8 cellular contexts compared by ENCODE assay signal in genomic region chr2:41869542-41870256, GRCh38.
DNase-seq lines count a peak whose midpoint lies in the region; ATAC-seq and TF ChIP-seq lines count a peak whose summit lies in the region.

No MANE protein-coding gene starts in this region.

- 17% methylated on average over 3 of the region's 3 CpGs for WGBS in SK-N-SH (ENCODE audit: low lambda C conversion rate)
- WGBS in upper lobe of left lung, 2 donors = 29 to 38% methylated on average over 3 of the region's 3 CpGs

- no peaks in the 10 kb centered on the region for H3K79me2 ChIP-seq in SK-N-SH (ENCODE audit: insufficient read depth)

- TF ChIP-seq EP300 in SK-N-SH (IDR thresholded peaks at IDR 0.05; ENCODE audit: borderline replicate concordance in 1 of 2, low read depth in 1 of 2, low read length in 1 of 2) = 0 out of 4 replicates have a peak, but pooled peaks of 1 of the 2 experiments have one; percentile 16
- no peak for TF ChIP-seq EP300 in upper lobe of left lung (IDR thresholded peaks at IDR 0.05)

- POLR2A ChIA-PET in AG04449 (lab: Yijun Ruan, JAX) (no interaction called here), SK-N-SH (lab: Yijun Ruan, JAX) (interaction anchor here (0.9 to 3.1 kb wide), 10 partner anchors 16 to 218 kb away, joined by 3 to 38 read pairs (median 4); partner anchors contain the start of gene PKDCC)

- no peaks in the 10 kb centered on the region for H4K20me1 ChIP-seq in SK-N-SH (ENCODE audit: insufficient read depth)

- H3K4me3 ChIP-seq in AG04449 (ENCODE audit: low read depth, low read length) (no peak overlapping the region), SK-N-SH (ENCODE audit: low read depth in 2 of 2, low read length in 1 of 2) (no peak overlapping the region; a peak in 1 of 4 replicates), upper lobe of left lung (no peak overlapping the region)

- H3K27me3 ChIP-seq in SK-N-SH (ENCODE audit: insufficient read depth) = no peaks in the 10 kb centered on the region
- H3K27me3 ChIP-seq in upper lobe of left lung = no peaks in the 10 kb centered on the region

- H3K36me3 ChIP-seq in SK-N-SH (replicated peaks in 1 of 2; ENCODE audit: control insufficient read depth in 1 of 2, insufficient read depth in 2 of 2, low read length in 1 of 2) (no peaks in the 10 kb centered on the region), upper lobe of left lung (no peaks in the 10 kb centered on the region)

- no peaks in the 10 kb centered on the region for H3F3A ChIP-seq in SK-N-SH (replicated peaks; ENCODE audit: insufficient read depth)

- H3K9me2 ChIP-seq in SK-N-SH = no peaks in the 10 kb centered on the region

- peaks cover 0 to 26% of the 10 kb centered on the region in 2 experiments; a peak in 3 of 4 replicates for H3K4me1 ChIP-seq in SK-N-SH (ENCODE audit: control insufficient read depth in 1 of 2, insufficient read depth in 2 of 2, low read depth in 1 of 2, low read length in 1 of 2)
- peaks cover 0 to 5% (median 0%) of the 10 kb centered on the region in 4 donors for H3K4me1 ChIP-seq in upper lobe of left lung

- TF ChIP-seq RAD21 in SK-N-SH (IDR thresholded peaks at IDR 0.05; ENCODE audit: low read length) = peak; percentile 100

- H2AFZ ChIP-seq in SK-N-SH (ENCODE audit: low read depth) = no peak overlapping the region

- peak overlapping the region in 1 of 2 experiments; percentile 39; a peak in 1 of 4 replicates for H3K27ac ChIP-seq in SK-N-SH (ENCODE audit: low read depth in 2 of 2, low read length in 1 of 2)
- H3K27ac ChIP-seq in upper lobe of left lung = no peak overlapping the region

- no peaks in the 10 kb centered on the region for H3K9me3 ChIP-seq in SK-N-SH
- no peaks in the 10 kb centered on the region for H3K9me3 ChIP-seq in upper lobe of left lung

- ATAC-seq in GM18502 (IDR thresholded peaks at IDR 0.05; ENCODE audit: poor library complexity, unreplicated experiment) (peak; percentile 80), upper lobe of left lung (ENCODE audit: low FRiP score in 2 of 2) (peak; percentile 65 to 90)

- no peak for DNase-seq in AG04449 (ENCODE audit: low read depth, low spot score)
- DNase-seq in HPDE6-E6E7 (ENCODE audit: extremely low spot score) = peak; percentile 54
- peak; percentile 86 for DNase-seq in SK-N-SH
- DNase-seq in activated naive CD4-positive, alpha-beta T cell treated with Interleukin-2 at 50 U/mL for 16 hours = peak; percentile 75
- DNase-seq in glomerular visceral epithelial cell (ENCODE audit: extremely low spot score) = peak; percentile 62
- peak; percentile 65 for DNase-seq in pons (ENCODE audit: low spot score)
- DNase-seq in upper lobe of left lung = peak in 1 of 2 donors; percentile 52

- H3K4me2 ChIP-seq in SK-N-SH = no peak overlapping the region

- no peak overlapping the region for H3K9ac ChIP-seq in SK-N-SH

- CTCF ChIA-PET in AG04449 (lab: Yijun Ruan, JAX) (interaction anchor here (0.6 to 20.1 kb wide), 47 partner anchors 9 to 461 kb away, joined by 3 to 1155 read pairs (median 5); partner anchors contain the start of gene PKDCC), SK-N-SH (lab: Yijun Ruan, JAX) (interaction anchor here (0.5 to 18.0 kb wide), 95 partner anchors 9 to 570 kb away, joined by 3 to 897 read pairs (median 4); partner anchors contain the start of genes EML4 and PKDCC)

- TF ChIP-seq POLR2A in upper lobe of left lung (IDR thresholded peaks at IDR 0.05) = no peak

- TF ChIP-seq CTCF in AG04449 (IDR thresholded peaks at IDR 0.05; ENCODE audit: insufficient read depth, low read length, missing control alignments) (peak; percentile 87), SK-N-SH (IDR thresholded peaks at IDR 0.05) (peak; percentile 91), upper lobe of left lung (IDR thresholded peaks at IDR 0.05) (peak; percentile 63 to 83 (median 78))

TF ChIP-seq in SK-N-SH, 30 proteins besides CTCF, POLR2A, EP300 and RAD21:
- TF ChIP-seq NRF1 (IDR thresholded peaks at IDR 0.05; ENCODE audit: low read depth, low read length) = peak; percentile 36; the same call in 1 of the 2 replicates
- peak; percentile 100 for TF ChIP-seq SMC3 (IDR thresholded peaks at IDR 0.05; ENCODE audit: low read depth, low read length)
- peak; percentile 56 for TF ChIP-seq RCOR1 (IDR thresholded peaks at IDR 0.05; ENCODE audit: low read length)
- TF ChIP-seq ZBTB33 (IDR thresholded peaks at IDR 0.05; ENCODE audit: borderline replicate concordance, low read depth) = no peak
